ENCODE assay signal across 21 cellular contexts in genomic region chr16:77594057-77594456, GRCh38.
"Had no signal": no experiment of that assay in that cellular context is flagged by ENCODE, and none has a peak within 500 bp of the region (broad histone marks: within the 10 kb centered on the region; RNA-seq: fewer than 3 reads in every experiment).

No MANE protein-coding gene starts in this region.

- H3K27me3 ChIP-seq: SJCRH30 had no signal

- H3K27ac ChIP-seq: SJCRH30 had no signal

- H3K9me3 ChIP-seq: SJCRH30 had no signal

- DNase-seq: KBM-7; MV-4-11; NCI-H1048; NCI-H1105; NCI-H1436 treated with DMSO at 0.1 percent for 48 hours; NCI-H1694; NCI-H187 treated with DMSO at 0.1 percent for 48 hours; NCI-H2029 treated with DMSO at 0.1 percent for 48 hours; NCI-H2171 treated with DMSO at 0.1 percent for 48 hours; NCI-H345; NCI-H446 treated with DMSO at 0.1 percent for 48 hours; NCI-H510A treated with DMSO at 0.1 percent for 48 hours; NCI-H526; NCI-H82; NK-92 treated with Interleukin-12 subunit alpha and Interleukin-12 subunit beta, amount 100 ng/mL, for 24 hours; PC-3; SHP77 treated with DMSO at 0.1 percent for 48 hours had no signal

- H3K4me1 ChIP-seq: SJCRH30 had no signal

- ATAC-seq: Panc1, PC-3, Right ventricle myocardium inferior, SK-N-SH treated with all-trans-retinoic acid at 6 μM for 48 hours had no signal

- H3K36me3 ChIP-seq: SJCRH30 had no signal

- H3K4me3 ChIP-seq: SJCRH30 had no signal
